Comparison of ENCODE assay signal across 8 cellular contexts in the genomic region with DNA sequence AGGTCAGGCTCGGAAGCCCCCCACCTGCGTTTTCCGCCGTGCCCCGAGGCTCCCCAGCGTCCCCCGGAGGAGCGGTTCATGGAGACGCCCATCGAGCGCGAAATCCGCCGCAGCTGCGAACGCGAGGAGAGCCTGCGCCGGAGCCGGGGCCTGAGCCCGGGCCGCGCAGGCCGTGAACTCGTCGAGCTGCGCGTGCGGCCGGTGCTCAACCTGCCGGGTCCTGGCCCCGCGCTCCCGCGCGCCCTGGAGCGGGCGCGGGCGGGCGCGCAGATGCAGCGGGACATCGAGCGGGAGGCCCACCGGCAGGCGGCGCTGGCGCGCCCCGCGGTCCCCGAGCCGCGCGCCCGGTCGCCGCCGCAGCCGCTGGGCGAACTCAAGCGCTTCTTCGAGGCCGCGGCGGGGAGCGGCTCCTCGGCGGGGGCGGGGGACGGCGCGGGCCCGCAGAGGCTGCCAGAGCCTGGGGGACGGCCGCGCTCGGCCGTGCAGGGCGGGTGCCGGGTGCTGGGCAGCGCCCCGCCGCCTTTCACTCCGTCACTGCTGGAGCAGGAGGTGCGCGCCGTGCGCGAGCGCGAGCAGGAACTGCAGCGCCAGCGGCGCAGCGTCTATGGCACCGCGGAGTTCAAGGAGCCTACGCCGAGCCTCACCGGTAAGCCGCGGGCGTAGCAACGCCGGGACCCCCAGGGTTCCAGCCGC. TPM values are rescaled to one million over a fixed set of nuclear protein-coding genes. Genes with fewer than 3 reads are reported as not detected.
A peak's percentile ranks its signal among the peaks of the same experiment; 100 is the strongest.
DNase-seq lines count a peak whose midpoint lies in the region; ATAC-seq and TF ChIP-seq lines count a peak whose summit lies in the region.

No MANE protein-coding gene starts in this region.

- POLR2A ChIA-PET in CD4-positive, alpha-beta memory T cell (lab: Charles Lee; ENCODE audit: partially characterized antibody), result interaction anchor here (0.5 to 4.2 kb wide), 15 partner anchors 8 to 210 kb away, joined by 3 to 30 read pairs (median 6); partner anchors contain the start of genes ASF1B, DCAF15, IL27RA and PRKACA

- H3K9ac ChIP-seq in adipocyte (ENCODE audit: low read length), result peak overlapping the region; percentile 87

- intact Hi-C loops in CD4-positive, alpha-beta memory T cell (cut with micrococcal nuclease), result loop anchor here (1.0 to 10.0 kb wide), 9 partner anchors 15 to 477 kb away; partner anchors contain the start of genes DCAF15 and SAMD1
- intact Hi-C loops in heart right ventricle (cut with DNase I), result loop anchor here in 6 of 10 donors (1.0 to 10.0 kb wide), 12 partner anchors 63 to 479 kb away; partner anchors contain the start of genes ASF1B (in 3 of the 6), C19orf53 (in 1 of the 6), DCAF15 (in 1 of the 6) and MRI1 (in 1 of the 6)
- intact Hi-C loops in posterior cingulate gyrus (cut with DNase I), result no loop called here

- H3K36me3 Mint-ChIP-seq in CD4-positive, alpha-beta memory T cell, result peaks cover 0 to 1% of the 10 kb centered on the region in 2 donors

- in situ Hi-C loops in KBM-7 (cut with MboI; ENCODE audit: low pct_unique_long_range_greater_than_20kb, low sequenced_read_pairs), result loop anchor here (25.0 kb wide), 1 partner anchor 186 kb away; the partner anchor contains the start of gene NANOS3

- no peaks in the 10 kb centered on the region for H3K9me3 Mint-ChIP-seq in CD4-positive, alpha-beta memory T cell

- H3K4me1 ChIP-seq in CD4-positive, alpha-beta memory T cell (ENCODE audit: insufficient read depth, low read length), result peaks cover 31% of the 10 kb centered on the region
- H3K4me1 ChIP-seq in adipocyte (ENCODE audit: control insufficient read depth, insufficient read depth, low read length) (peaks cover 31% of the 10 kb centered on the region), heart right ventricle (peaks cover 11 to 49% (median 37%) of the 10 kb centered on the region in 9 donors)

- H3K27ac Mint-ChIP-seq in CD4-positive, alpha-beta memory T cell, result peak overlapping the region; percentile 70 to 97 (median 88)

- WGBS in heart right ventricle, 2 donors, result 1% methylated on average over 66 to 108 of the region's 108 CpGs

- H3K27ac ChIP-seq in CD4-positive, alpha-beta memory T cell (ENCODE audit: low read depth, low read length), result peak overlapping the region; percentile 61
- H3K27ac ChIP-seq in heart right ventricle, result peak overlapping the region; percentile 87 to 97 (median 90)

- H3K27me3 ChIP-seq in CD4-positive, alpha-beta memory T cell (ENCODE audit: insufficient read depth, low read length), result no peaks in the 10 kb centered on the region
- H3K27me3 ChIP-seq in adipocyte (replicated peaks; ENCODE audit: control insufficient read depth, insufficient read depth, low read length) (no peaks in the 10 kb centered on the region), heart right ventricle (peaks cover 0 to 10% (median 0%) of the 10 kb centered on the region in 7 donors)

- peak; percentile 80 to 88 (median 84) for DNase-seq in CD4-positive, alpha-beta memory T cell
- DNase-seq in KBM-7 (peak; percentile 72), SKM-1 treated with dmso at 0.1 percent for 144 hours (lab: John Stamatoyannopoulos, UW; ENCODE audit: unreplicated experiment) (peak; percentile 80), adipocyte (ENCODE audit: low read depth) (peak; percentile 89), heart right ventricle (peak; percentile 66 to 82), posterior cingulate gyrus (peak; percentile 54 to 96 (median 71)), ureter (ENCODE audit: low spot score) (peak; percentile 75)

- H3K36me3 ChIP-seq in CD4-positive, alpha-beta memory T cell (ENCODE audit: insufficient read depth, low read length), result no peaks in the 10 kb centered on the region
- H3K36me3 ChIP-seq in adipocyte (ENCODE audit: control insufficient read depth, insufficient read depth, low read length, severe bottlenecking) (no peaks in the 10 kb centered on the region), heart right ventricle (no peaks in the 10 kb centered on the region)

- peak in 7 of 9 donors; percentile 25 to 86 (median 67) for TF ChIP-seq CTCF in heart right ventricle (IDR thresholded peaks at IDR 0.05)

- H3K4me1 Mint-ChIP-seq in CD4-positive, alpha-beta memory T cell, result peaks cover 7 to 28% (median 15%) of the 10 kb centered on the region in 4 donors

- H3K4me3 ChIP-seq in CD4-positive, alpha-beta memory T cell (ENCODE audit: low read length in 2 of 2), result peak overlapping the region; percentile 70 to 90
- H3K4me3 ChIP-seq in adipocyte (ENCODE audit: low read length) (peak overlapping the region; percentile 88), heart right ventricle (peak overlapping the region; percentile 71 to 97 (median 82))

- no peaks in the 10 kb centered on the region for H3K27me3 Mint-ChIP-seq in CD4-positive, alpha-beta memory T cell

- CTCF ChIA-PET in CD4-positive, alpha-beta memory T cell (lab: Charles Lee; ENCODE audit: partially characterized antibody), result interaction anchor here (0.7 to 6.9 kb wide), 32 partner anchors 9 to 285 kb away, joined by 3 to 65 read pairs (median 5); partner anchors contain the start of genes ASF1B, IL27RA and PALM3

- ATAC-seq in GM19452 (IDR thresholded peaks at IDR 0.05; ENCODE audit: unreplicated experiment) (peak; percentile 47), heart right ventricle (peak; percentile 40 to 61 (median 52))

- no peaks in the 10 kb centered on the region for H3K9me3 ChIP-seq in CD4-positive, alpha-beta memory T cell (ENCODE audit: control insufficient read depth in 1 of 2, low read length in 2 of 2)
- H3K9me3 ChIP-seq in adipocyte (ENCODE audit: control insufficient read depth, low read length) (no peaks in the 10 kb centered on the region), heart right ventricle (no peaks in the 10 kb centered on the region)

- H3K4me3 Mint-ChIP-seq in CD4-positive, alpha-beta memory T cell, result peak overlapping the region; percentile 89 to 98 (median 93)

RNA-seq across cellular contexts. Expression of gene MISP3, which starts 0.8 kb away (rescaled TPM):
- 1 to 10 TPM; 1.3 to 1.6 TPM for total RNA-seq in CD4-positive, alpha-beta memory T cell
- 1 to 10 TPM in 1 of 2 donors, under 1 TPM in 1; 0.68 to 1.1 TPM for polyA plus RNA-seq in CD4-positive, alpha-beta memory T cell
- total RNA-seq in heart right ventricle (10 to 100 TPM in 1 of 10 donors, 1 to 10 TPM in 9; 3.1 to 10.3 (median 5.9) TPM), ureter (4.3 TPM)
- polyA plus RNA-seq in heart right ventricle, result 10 to 100 TPM in 1 of 2 donors, 1 to 10 TPM in 1; 5.7 to 12.4 TPM

RNA-seq across cellular contexts. Expression of gene PALM3, which starts 11.5 kb away (rescaled TPM):
- not detected for total RNA-seq in CD4-positive, alpha-beta memory T cell
- polyA plus RNA-seq in CD4-positive, alpha-beta memory T cell, result not detected
- under 1 TPM in 5 of 10 donors, not detected in 5; 0.14 to 0.94 (median 0.38) TPM for total RNA-seq in heart right ventricle
- under 1 TPM in 1 of 2 donors, not detected in 1; 0.14 TPM for polyA plus RNA-seq in heart right ventricle
- total RNA-seq in ureter, result 24.1 TPM

RNA-seq across cellular contexts. Expression of gene C19orf67, which starts 12.2 kb away (rescaled TPM):
- under 1 TPM in 1 of 2 experiments, not detected in 1; 0.55 TPM for total RNA-seq in CD4-positive, alpha-beta memory T cell
- not detected for polyA plus RNA-seq in CD4-positive, alpha-beta memory T cell
- total RNA-seq in heart right ventricle, result not detected
- not detected for polyA plus RNA-seq in heart right ventricle
- total RNA-seq in ureter, result not detected

RNA-seq across cellular contexts. Expression of gene SAMD1, which starts 17.2 kb away (rescaled TPM):
- 10 to 100 TPM; 36.7 to 43.3 TPM for total RNA-seq in CD4-positive, alpha-beta memory T cell
- 1 to 10 TPM in 1 of 2 donors, under 1 TPM in 1; 0.16 to 2.4 TPM for polyA plus RNA-seq in CD4-positive, alpha-beta memory T cell
- 10 to 100 TPM; 26.7 to 53.0 (median 33.7) TPM for total RNA-seq in heart right ventricle
- 10 to 100 TPM; 34.4 to 55.3 TPM for polyA plus RNA-seq in heart right ventricle
- total RNA-seq in ureter, result 24.3 TPM

RNA-seq across cellular contexts. Expression of gene IL27RA, which starts 41.8 kb away (rescaled TPM):
- 10 to 100 TPM; 74.3 to 76.2 TPM for total RNA-seq in CD4-positive, alpha-beta memory T cell
- 100 to 1,000 TPM; 101 to 104 TPM for polyA plus RNA-seq in CD4-positive, alpha-beta memory T cell
- total RNA-seq in heart right ventricle (1 to 10 TPM; 2.4 to 7.6 (median 3.4) TPM), ureter (5.1 TPM)
- 1 to 10 TPM; 4.6 to 5.9 TPM for polyA plus RNA-seq in heart right ventricle

Comparison
In these comparisons a context has a peak if more than half of its experiments do, and no peak if none do; other contexts are left out.
1. Peak in every context shown above with its lines: DNase-seq, ATAC-seq, H3K4me3 ChIP-seq and H3K27ac ChIP-seq.
2. RNA of gene PALM3, which starts 11.5 kb away (total RNA-seq): 24.1 TPM in ureter (single experiment); 0.14 to 0.94 TPM in heart right ventricle and not detected in CD4-positive, alpha-beta memory T cell; every median in the first group is over 10 times any median in the second.